23 cellular contexts compared by ENCODE assay signal in genomic region chr3:101261506-101261905, GRCh38. TPM values are rescaled to one million over a fixed set of nuclear protein-coding genes. Genes with fewer than 3 reads are reported as not detected.
DNase-seq lines count a peak whose midpoint lies in the region; ATAC-seq and TF ChIP-seq lines count a peak whose summit lies in the region.
"Had no signal": no experiment of that assay in that cellular context is flagged by ENCODE, and none has a peak within 500 bp of the region (broad histone marks: within the 10 kb centered on the region; RNA-seq: fewer than 3 reads in every experiment).

No MANE protein-coding gene starts in this region.

- no peaks in the 10 kb centered on the region for H4K20me1 ChIP-seq in PC-3 (ENCODE audit: low read length)

- H3K27ac ChIP-seq in PC-3 (ENCODE audit: low read length) = no peak overlapping the region
- H3K27ac ChIP-seq: esophagus muscularis mucosa, neural progenitor cell, SK-N-MC, skin epidermis, suprapubic skin, VCaP had no signal

- no TSS peak for BruUV-seq in PC-3 (replicated peaks; lab: Mats Ljungman, UMichigan)

- H3K9me3 ChIP-seq in adipocyte (ENCODE audit: control insufficient read depth, low read length) (no peaks in the 10 kb centered on the region), PC-3 (ENCODE audit: low read length) (no peaks in the 10 kb centered on the region)
- H3K9me3 ChIP-seq: esophagus muscularis mucosa, suprapubic skin had no signal

- no peaks in the 10 kb centered on the region for H3F3A ChIP-seq in PC-3 (ENCODE audit: low read length, unreplicated experiment)

- CTCF ChIA-PET in PC-3 (lab: Charles Lee) = no interaction called here

- H3K36me3 ChIP-seq in adipocyte (ENCODE audit: control insufficient read depth, insufficient read depth, low read length, severe bottlenecking) (no peaks in the 10 kb centered on the region), PC-3 (ENCODE audit: low read depth, low read length) (no peaks in the 10 kb centered on the region)
- H3K36me3 ChIP-seq: esophagus muscularis mucosa, neural progenitor cell, suprapubic skin had no signal

- H2AFZ ChIP-seq in PC-3 (ENCODE audit: low read length) = no peak overlapping the region
- H2AFZ ChIP-seq: neural progenitor cell had no signal

- H3K79me2 ChIP-seq in PC-3 (ENCODE audit: low read length) = no peaks in the 10 kb centered on the region

- no peaks in the 10 kb centered on the region for H3K9me2 ChIP-seq in PC-3 (replicated peaks; ENCODE audit: low read length)

- no peak for TF ChIP-seq CTCF in fibroblast of mammary gland (conservative IDR thresholded peaks at IDR 0.05; ENCODE audit: control insufficient read depth, insufficient read depth, low read depth, low read length)
- no peak for TF ChIP-seq CTCF in PC-3 (conservative IDR thresholded peaks at IDR 0.05; ENCODE audit: low read depth, low read length)

- peak; percentile 38 for ATAC-seq in sciatic nerve
- no peak for ATAC-seq in PC-3
- ATAC-seq in HG02678 (IDR thresholded peaks at IDR 0.05; ENCODE audit: unreplicated experiment) = no peak
- ATAC-seq: activated T-cell treated with anti-CD3 and anti-CD28 coated beads, Interleukin-2, amount 50 U/mL, for 72 hours; effector memory CD8-positive, alpha-beta T cell; left ventricle myocardium superior had no signal

- DNase-seq in AG20443 (ENCODE audit: low spot score) (peak; percentile 17), adipocyte (ENCODE audit: low read depth) (peak; percentile 49), fibroblast of mammary gland (ENCODE audit: low read depth) (peak; percentile 74), sciatic nerve (ENCODE audit: low spot score) (no peak), NCI-H2029 treated with DMSO at 0.1 percent for 48 hours (lab: John Stamatoyannopoulos, UW) (no peak), PC-3 (no peak), hypothalamus (lab: John Stamatoyannopoulos, UW) (no peak)
- DNase-seq: activated CD4-positive, alpha-beta T cell treated with anti-CD3 and anti-CD28 coated beads, Interleukin-2, amount 10 ng/mL, durations not matched to agents 24 days and 14 days; activated naive CD4-positive, alpha-beta T cell treated with anti-CD3 and anti-CD28 coated beads, Interleukin-2, amount 50 U/mL, for 16 hours; activated T-cell treated with anti-CD3 and anti-CD28 coated beads, Interleukin-2, amount 50 U/mL, for 72 hours; effector memory CD8-positive, alpha-beta T cell; GDM1; left ventricle myocardium superior; midbrain; NCI-H446 treated with DMSO at 0.1 percent for 48 hours; stimulated activated CD4-positive, alpha-beta T cell treated with anti-CD3 and anti-CD28 coated beads, Interleukin-1b, Interleukin-23, amount 100 ng/mL, for 48 hours had no signal

- no peak overlapping the region for H3K9ac ChIP-seq in adipocyte (ENCODE audit: low read length)
- no peak overlapping the region for H3K9ac ChIP-seq in PC-3 (ENCODE audit: low read length)
- H3K9ac ChIP-seq: neural progenitor cell had no signal

- POLR2A ChIA-PET in PC-3 (lab: Charles Lee; ENCODE audit: unreplicated experiment) = no interaction called here

- peaks cover 21% of the 10 kb centered on the region for H3K4me1 ChIP-seq in adipocyte (ENCODE audit: control insufficient read depth, insufficient read depth, low read length)
- H3K4me1 ChIP-seq in PC-3 (ENCODE audit: insufficient read depth, low read length) = no peaks in the 10 kb centered on the region
- H3K4me1 ChIP-seq: neural progenitor cell had no signal

- no peak overlapping the region for H3K4me3 ChIP-seq in adipocyte (ENCODE audit: low read length)
- H3K4me3 ChIP-seq in fibroblast of mammary gland (ENCODE audit: control insufficient read depth, low read depth, low read length) = no peak overlapping the region
- no peak overlapping the region for H3K4me3 ChIP-seq in PC-3 (ENCODE audit: low read length)
- H3K4me3 ChIP-seq: esophagus muscularis mucosa, neural progenitor cell, SK-N-MC, skin epidermis, suprapubic skin had no signal

- intact Hi-C loops in sciatic nerve (cut with DNase I) (no loop called here), PC-3 (cut with micrococcal nuclease) (no loop called here)

- H3K27me3 ChIP-seq in adipocyte (replicated peaks; ENCODE audit: control insufficient read depth, insufficient read depth, low read length) (no peaks in the 10 kb centered on the region), PC-3 (ENCODE audit: low read length) (no peaks in the 10 kb centered on the region)
- H3K27me3 ChIP-seq: esophagus muscularis mucosa, neural progenitor cell, suprapubic skin had no signal

- H3K4me2 ChIP-seq in PC-3 (ENCODE audit: low read length) = no peak overlapping the region
- H3K4me2 ChIP-seq: neural progenitor cell had no signal

RNA-seq across cellular contexts. Expression of gene IMPG2, which starts 58.9 kb away (rescaled TPM):
- total RNA-seq in sciatic nerve (0.22 TPM), PC-3 (2014; rRNA removed) (0.17 and 0.18 TPM in 2 replicates)

Comparison
In these comparisons a context has a peak if more than half of its experiments do, and no peak if none do; other contexts are left out.
1. DNase-seq: peak in AG20443 (single experiment), adipocyte (single experiment) and fibroblast of mammary gland (single experiment); none in sciatic nerve (single experiment), NCI-H2029 treated with DMSO at 0.1 percent for 48 hours (single experiment), PC-3 (single experiment) and hypothalamus (0 of 51).